Comparison of ENCODE assay signal across 10 cellular contexts in genomic region chr17:43536236-43537088, GRCh38. TPM values are rescaled to one million over a fixed set of nuclear protein-coding genes. Genes with fewer than 3 reads are reported as not detected.
A peak's percentile ranks its signal among the peaks of the same experiment; 100 is the strongest.
DNase-seq lines count a peak whose midpoint lies in the region; TF ChIP-seq lines count a peak whose summit lies in the region.
"Had no signal": no experiment of that assay in that cellular context is flagged by ENCODE, and none has a peak within 500 bp of the region (broad histone marks: within the 10 kb centered on the region; RNA-seq: fewer than 3 reads in every experiment).

No MANE protein-coding gene starts in this region.

- no peak for TF ChIP-seq EP300 in stomach (IDR thresholded peaks at IDR 0.05)

- H3K4me1 ChIP-seq in skeletal muscle satellite cell (ENCODE audit: control insufficient read depth, insufficient read depth, low read length), result peaks cover 31% of the 10 kb centered on the region
- peaks cover 2% of the 10 kb centered on the region; the same call in 1 of the 2 replicates for H3K4me1 ChIP-seq in HAP-1
- H3K4me1 ChIP-seq in stomach, result peaks cover 0 to 5% (median 0%) of the 10 kb centered on the region in 4 donors

- H3K27ac ChIP-seq in stomach, result no peak overlapping the region
- H3K27ac ChIP-seq: 22Rv1 had no signal

- intact Hi-C loops in stomach (cut with DNase I; ENCODE audit: low total_unique reads), result no loop called here

- in situ Hi-C loops in HAP-1 (cut with MboI; ENCODE audit: low sequenced_read_pairs), result no loop called here

- no peaks in the 10 kb centered on the region for H3K27me3 ChIP-seq in skeletal muscle satellite cell (ENCODE audit: control insufficient read depth, insufficient read depth, low read length)
- H3K27me3 ChIP-seq in HAP-1 (ENCODE audit: low read depth), result no peaks in the 10 kb centered on the region
- peaks cover 0 to 3% (median 0%) of the 10 kb centered on the region in 3 donors for H3K27me3 ChIP-seq in stomach

- WGBS in stomach, 5 donors, result 76 to 91% (median 83%) methylated on average over 7 of the region's 7 CpGs

- peak; percentile 31 for DNase-seq in DMS 273 (lab: John Stamatoyannopoulos, UW; ENCODE audit: unreplicated experiment)
- DNase-seq in DMS 273 treated with DMSO at 0.1 percent for 48 hours (lab: John Stamatoyannopoulos, UW), result no peak
- peak; percentile 14 for DNase-seq in NCI-H2171 (lab: John Stamatoyannopoulos, UW)
- peak; percentile 23 for DNase-seq in dermis blood vessel endothelial cell
- no peak for DNase-seq in HAP-1 (ENCODE audit: low spot score in 2 of 2)
- no peak for DNase-seq in stimulated activated CD4-positive, alpha-beta T cell treated with anti-CD3 and anti-CD28 coated beads, Interleukin-2, amount 100 ng/mL, for 48 hours
- no peak for DNase-seq in stomach
- DNase-seq: activated CD4-positive, alpha-beta T cell treated with anti-CD3 and anti-CD28 coated beads for 1 hour had no signal

- H3K4me2 ChIP-seq in skeletal muscle satellite cell (ENCODE audit: low read length), result peak overlapping the region; percentile 69

- no peak for TF ChIP-seq CTCF in stomach (IDR thresholded peaks at IDR 0.05)

- H3K36me3 ChIP-seq in skeletal muscle satellite cell (ENCODE audit: insufficient read depth, low read length), result no peaks in the 10 kb centered on the region
- H3K36me3 ChIP-seq in HAP-1 (replicated peaks), result no peaks in the 10 kb centered on the region
- H3K36me3 ChIP-seq in stomach, result no peaks in the 10 kb centered on the region

- H3K9ac ChIP-seq in skeletal muscle satellite cell (ENCODE audit: low read depth, low read length), result peak overlapping the region; percentile 59

- no peak for TF ChIP-seq POLR2A in stomach (IDR thresholded peaks at IDR 0.05)

- H3K9me3 ChIP-seq in skeletal muscle satellite cell (replicated peaks; ENCODE audit: low read length) (no peaks in the 10 kb centered on the region), HAP-1 (no peaks in the 10 kb centered on the region), stomach (no peaks in the 10 kb centered on the region)

- peak overlapping the region; percentile 55 for H3K4me3 ChIP-seq in skeletal muscle satellite cell (ENCODE audit: low read length)
- H3K4me3 ChIP-seq in HAP-1, result no peak overlapping the region
- H3K4me3 ChIP-seq in stomach, result no peak overlapping the region

RNA-seq across cellular contexts. Expression of gene ETV4, which starts 9.7 kb away (rescaled TPM):
- total RNA-seq in dermis blood vessel endothelial cell (3.2 and 13.5 TPM in 2 replicates), stomach (1 to 10 TPM in 2 of 5 donors, under 1 TPM in 2, not detected in 1; 0.58 to 3.1 (median 1.0) TPM)
- 9.6 and 15.9 TPM in 2 replicates for total RNA-seq in skeletal muscle satellite cell (2012; rRNA removed)
- 1 to 10 TPM in 2 of 3 donors, not detected in 1; 1.6 to 4.4 TPM for polyA plus RNA-seq in stomach

RNA-seq across cellular contexts. Expression of gene DHX8, which starts 52.7 kb away (rescaled TPM):
- total RNA-seq in dermis blood vessel endothelial cell, result 44.2 and 62.2 TPM in 2 replicates
- 28.4 and 29.9 TPM in 2 replicates for total RNA-seq in skeletal muscle satellite cell (2012; rRNA removed)
- 100 to 1,000 TPM in 1 of 5 donors, 10 to 100 TPM in 3, 1 to 10 TPM in 1; 9.8 to 137 (median 28.6) TPM for total RNA-seq in stomach
- polyA plus RNA-seq in stomach, result 10 to 100 TPM in 2 of 3 donors, 1 to 10 TPM in 1; 9.2 to 36.0 (median 13.8) TPM

Comparison
In these comparisons a context has a peak if more than half of its experiments do, and no peak if none do; other contexts are left out.
1. DNase-seq: peak in DMS 273 (single experiment), NCI-H2171 (single experiment) and dermis blood vessel endothelial cell (single experiment); none in DMS 273 treated with DMSO at 0.1 percent for 48 hours (single experiment), HAP-1 (0 of 2), stimulated activated CD4-positive, alpha-beta T cell treated with anti-CD3 and anti-CD28 coated beads, Interleukin-2, amount 100 ng/mL, for 48 hours (0 of 2) and stomach (single experiment).